Comparison of ENCODE assay signal across 14 cellular contexts in the genomic region with DNA sequence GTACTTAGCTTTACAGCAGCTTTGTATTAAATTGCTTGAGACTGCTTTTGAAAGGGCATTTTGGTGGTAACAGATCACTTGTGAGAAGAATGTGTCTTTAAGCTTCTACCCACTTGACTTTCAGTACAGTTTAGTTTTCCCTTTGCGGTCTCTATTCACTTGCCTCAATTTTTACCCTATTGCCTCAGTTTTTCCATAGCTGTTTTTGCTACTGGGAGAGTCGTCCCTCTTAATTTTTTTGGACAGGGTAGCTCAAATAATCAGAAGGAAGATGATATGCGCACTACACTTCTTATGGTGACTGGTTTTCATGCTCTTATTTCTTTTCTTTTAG. TPM values are rescaled to one million over a fixed set of nuclear protein-coding genes. Genes with fewer than 3 reads are reported as not detected.
DNase-seq lines count a peak whose midpoint lies in the region; ATAC-seq and TF ChIP-seq lines count a peak whose summit lies in the region.
"Had no signal": no experiment of that assay in that cellular context is flagged by ENCODE, and none has a peak within 500 bp of the region (broad histone marks: within the 10 kb centered on the region; RNA-seq: fewer than 3 reads in every experiment).

No MANE protein-coding gene starts in this region.

- intact Hi-C loops in colonic mucosa (cut with DNase I), result no loop called here

- H3K27ac ChIP-seq in OCI-LY1 (ENCODE audit: low read depth, low read length, poor library complexity, severe bottlenecking) (peak overlapping the region; percentile 82), brain microvascular endothelial cell (peak overlapping the region; percentile 25), colonic mucosa (no peak overlapping the region)
- H3K27ac ChIP-seq: thyroid gland had no signal

- peaks cover 75% of the 10 kb centered on the region for H3K4me1 Mint-ChIP-seq in activated T-cell treated with anti-CD3 and anti-CD28 coated beads, Interleukin-2, amount 50 U/mL, for 72 hours (ENCODE audit: low read depth)

- H3K27ac Mint-ChIP-seq in activated T-cell treated with anti-CD3 and anti-CD28 coated beads, Interleukin-2, amount 50 U/mL, for 72 hours, result peak overlapping the region; percentile 58

- ATAC-seq in activated T-cell treated with anti-CD3 and anti-CD28 coated beads, Interleukin-2, amount 50 U/mL, for 72 hours (replicated peaks in 1 of 2), result peak; percentile 31 to 33
- ATAC-seq in stimulated activated naive CD8-positive, alpha-beta T cell treated with anti-CD3 and anti-CD28 coated beads, Interleukin-15, Interleukin-2, amounts not matched to agents 100 U/mL and 50 U/mL, for 24 hours, result peak; percentile 46
- ATAC-seq: body of pancreas had no signal

- no peak overlapping the region for H2AFZ ChIP-seq in OCI-LY1 (ENCODE audit: low read length)

- H3K36me3 ChIP-seq in OCI-LY1 (ENCODE audit: insufficient read depth, low read length) (peaks cover 15% of the 10 kb centered on the region), brain microvascular endothelial cell (replicated peaks) (peaks cover 54% of the 10 kb centered on the region), colonic mucosa (peaks cover 8% of the 10 kb centered on the region)
- H3K36me3 ChIP-seq: thyroid gland had no signal

- no peaks in the 10 kb centered on the region for H3K9me3 ChIP-seq in OCI-LY1 (ENCODE audit: low read length)
- H3K9me3 ChIP-seq in colonic mucosa, result no peaks in the 10 kb centered on the region
- H3K9me3 ChIP-seq: body of pancreas, thyroid gland had no signal

- H3K9ac ChIP-seq in OCI-LY1 (ENCODE audit: low read length), result peak overlapping the region; percentile 38; the same call in 1 of the 2 replicates
- H3K9ac ChIP-seq in colonic mucosa (ENCODE audit: low read depth in 2 of 2, low read length in 2 of 2), result no peak overlapping the region

- in situ Hi-C loops in brain microvascular endothelial cell (cut with HindIII; ENCODE audit: low pct_ligation_motif_present, low sequenced_read_pairs), result no loop called here

- DNase-seq in activated T-cell treated with anti-CD3 and anti-CD28 coated beads, Interleukin-2, amount 50 U/mL, for 72 hours, result no peak
- DNase-seq in activated T-cell treated with anti-CD3 and anti-CD28 coated beads for 4 hours (no peak), brain microvascular endothelial cell (no peak), cortex of kidney (lab: John Stamatoyannopoulos, UW) (no peak), colonic mucosa (no peak), NCI-H1694 treated with DMSO at 0.1 percent for 48 hours (lab: John Stamatoyannopoulos, UW) (no peak)
- no peak for DNase-seq in stimulated activated naive CD8-positive, alpha-beta T cell treated with anti-CD3 and anti-CD28 coated beads, Interleukin-15, Interleukin-2, amounts not matched to agents 100 U/mL and 50 U/mL, for 24 hours
- DNase-seq: activated CD8-positive, alpha-beta memory T cell treated with anti-CD3 and anti-CD28 coated beads, Interleukin-2, amount 50 U/mL, for 4 hours; body of pancreas; NCI-H774; posterior cingulate gyrus; stimulated activated CD4-positive, alpha-beta T cell treated with anti-CD3 and anti-CD28 coated beads, Interleukin-12 subunit alpha, Interleukin-12 subunit beta, amount 100 ng/mL, for 4 hours; thyroid gland had no signal

- TF ChIP-seq CTCF in OCI-LY1 (IDR thresholded peaks at IDR 0.05; ENCODE audit: low read length) (no peak), brain microvascular endothelial cell (IDR thresholded peaks at IDR 0.05; ENCODE audit: low read depth, low read length, missing control alignments) (no peak), colonic mucosa (IDR thresholded peaks at IDR 0.05) (no peak)

- H3F3A ChIP-seq in OCI-LY1 (ENCODE audit: insufficient read depth, low read length), result no peaks in the 10 kb centered on the region

- H3K9me2 ChIP-seq in OCI-LY1 (ENCODE audit: low read depth, low read length), result no peaks in the 10 kb centered on the region

- H3K36me3 Mint-ChIP-seq in activated T-cell treated with anti-CD3 and anti-CD28 coated beads, Interleukin-2, amount 50 U/mL, for 72 hours (ENCODE audit: insufficient read depth in 2 of 2), result peaks cover 3 to 17% of the 10 kb centered on the region in 2 donors

- H3K4me1 ChIP-seq in OCI-LY1 (ENCODE audit: insufficient read depth, low read length, severe bottlenecking), result peaks cover 75% of the 10 kb centered on the region
- H3K4me1 ChIP-seq in colonic mucosa, result peaks cover 7% of the 10 kb centered on the region

- H3K4me3 ChIP-seq in OCI-LY1 (ENCODE audit: low read depth, low read length, poor library complexity, severe bottlenecking) (peak overlapping the region; percentile 28), brain microvascular endothelial cell (ENCODE audit: low read depth, low read length) (no peak overlapping the region), colonic mucosa (no peak overlapping the region)
- H3K4me3 ChIP-seq: body of pancreas, thyroid gland had no signal

- H3K79me2 ChIP-seq in OCI-LY1 (ENCODE audit: insufficient read depth, low read length), result peaks cover 73% of the 10 kb centered on the region

- no peaks in the 10 kb centered on the region for H4K20me1 ChIP-seq in OCI-LY1 (ENCODE audit: insufficient read depth, low read length)

- H3K9me3 Mint-ChIP-seq in activated T-cell treated with anti-CD3 and anti-CD28 coated beads, Interleukin-2, amount 50 U/mL, for 72 hours, result no peaks in the 10 kb centered on the region

- H3K27me3 Mint-ChIP-seq in activated T-cell treated with anti-CD3 and anti-CD28 coated beads, Interleukin-2, amount 50 U/mL, for 72 hours (ENCODE audit: low read depth), result no peaks in the 10 kb centered on the region

- no peaks in the 10 kb centered on the region for H3K27me3 ChIP-seq in OCI-LY1 (ENCODE audit: insufficient read depth, low read length)
- no peaks in the 10 kb centered on the region for H3K27me3 ChIP-seq in brain microvascular endothelial cell (replicated peaks)
- no peaks in the 10 kb centered on the region for H3K27me3 ChIP-seq in colonic mucosa
- H3K27me3 ChIP-seq: body of pancreas, thyroid gland had no signal

- H3K4me3 Mint-ChIP-seq in activated T-cell treated with anti-CD3 and anti-CD28 coated beads, Interleukin-2, amount 50 U/mL, for 72 hours, result peak overlapping the region; percentile 80 to 85

- H3K4me2 ChIP-seq in OCI-LY1 (ENCODE audit: low read length), result peak overlapping the region; percentile 53

RNA-seq across cellular contexts. Expression of gene UGCG, which starts 18.8 kb away (rescaled TPM):
- 10 to 100 TPM; 11.7 to 15.1 TPM for total RNA-seq in activated T-cell treated with anti-CD3 and anti-CD28 coated beads, Interleukin-2, amount 50 U/mL, for 72 hours
- 10 to 100 TPM; 17.6 to 56.1 TPM for total RNA-seq in colonic mucosa
